In the genomic region with DNA sequence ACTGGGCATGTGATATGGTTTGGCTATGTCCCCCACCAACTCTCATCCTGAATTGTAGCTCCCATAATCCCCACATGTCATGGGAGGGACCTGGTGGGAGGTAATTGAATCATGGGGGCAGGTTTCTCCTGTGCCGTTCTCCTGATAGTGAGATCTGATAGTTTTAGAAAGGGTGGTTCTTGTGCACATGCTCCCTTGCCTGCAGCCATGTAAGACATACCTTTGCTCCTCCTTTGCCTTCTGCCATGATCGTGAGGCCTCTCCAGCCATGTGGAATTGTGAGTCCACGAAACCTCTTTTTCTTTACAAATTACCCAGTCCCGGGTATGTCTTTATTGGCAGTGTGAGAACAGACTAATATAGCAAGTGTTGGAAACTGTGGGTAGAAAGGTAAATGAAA, we compare ENCODE assay signal across 25 cellular contexts.
DNase-seq lines count a peak whose midpoint lies in the region; ATAC-seq, FAIRE-seq and TF ChIP-seq lines count a peak whose summit lies in the region.
"Had no signal": no experiment of that assay in that cellular context is flagged by ENCODE, and none has a peak within 500 bp of the region (broad histone marks: within the 10 kb centered on the region; RNA-seq: fewer than 3 reads in every experiment).

No MANE protein-coding gene starts in this region.

- peaks cover 0 to 4% of the 10 kb centered on the region in 2 experiments; a peak in 1 of 5 replicates for H3K27me3 ChIP-seq in HepG2 (ENCODE audit: control insufficient read depth in 1 of 2, insufficient read depth in 2 of 2, low read length in 2 of 2)
- H3K27me3 ChIP-seq in right lobe of liver, result no peaks in the 10 kb centered on the region
- no peaks in the 10 kb centered on the region for H3K27me3 ChIP-seq in K562 (ENCODE audit: control insufficient read depth in 2 of 2, insufficient read depth in 2 of 2, low read length in 2 of 2)
- H3K27me3 ChIP-seq in mesendoderm (ENCODE audit: insufficient read depth, low read length, poor library complexity), result no peaks in the 10 kb centered on the region
- no peaks in the 10 kb centered on the region for H3K27me3 ChIP-seq in heart left ventricle
- H3K27me3 ChIP-seq: BLaER1 treated with 17β-estradiol and CSF1 and Interleukin-3, amounts not matched to agents 10 nM and 100 nM had no signal

- H2AFZ ChIP-seq in HepG2 (ENCODE audit: low read length), result no peak overlapping the region
- no peak overlapping the region for H2AFZ ChIP-seq in K562 (ENCODE audit: low read depth, low read length)

- WGBS in HepG2 (ENCODE audit: low lambda C conversion rate), result 2% methylated on average over 3 of the region's 4 CpGs
- WGBS in right lobe of liver (ENCODE audit: insufficient coverage, low coverage, low lambda C conversion rate, missing lambda C conversion rate), result 78% methylated on average over 3 of the region's 4 CpGs
- WGBS in K562 (ENCODE audit: insufficient coverage, low coverage, missing lambda C conversion rate), result 2% methylated on average over 4 of the region's 4 CpGs
- no CpG with 5 or more reads among the region's 4 CpGs for WGBS in mesendoderm (ENCODE audit: extremely low coverage, insufficient coverage, low lambda C conversion rate)
- WGBS in heart left ventricle, 4 donors, result 93 to 96% (median 95%) methylated on average over 4 of the region's 4 CpGs

- no peaks in the 10 kb centered on the region for H4K20me1 ChIP-seq in HepG2 (ENCODE audit: insufficient read depth, low read length)
- no peaks in the 10 kb centered on the region for H4K20me1 ChIP-seq in K562 (replicated peaks; ENCODE audit: control insufficient read depth, insufficient read depth, low read length)
- H4K20me1 ChIP-seq: BLaER1 treated with 17β-estradiol and CSF1 and Interleukin-3, amounts not matched to agents 10 nM and 100 nM had no signal

- H3K4me2 ChIP-seq in HepG2 (ENCODE audit: low read depth, low read length) (no peak overlapping the region), K562 (ENCODE audit: insufficient read depth, low read length) (no peak overlapping the region), mesendoderm (ENCODE audit: low read length) (no peak overlapping the region)
- H3K4me2 ChIP-seq: A549 had no signal

- no peak overlapping the region for H2BK15ac ChIP-seq in mesendoderm (replicated peaks; ENCODE audit: low read depth)

- TF ChIP-seq EP300 in HepG2 (IDR thresholded peaks at IDR 0.05; ENCODE audit: low read depth in 2 of 2, low read length in 2 of 2) (no peak), HepG2 (CRISPR knock-in tag; IDR thresholded peaks at IDR 0.05; ENCODE audit: borderline replicate concordance) (no peak), K562 (IDR thresholded peaks at IDR 0.05; ENCODE audit: low read length) (no peak)

- TF ChIP-seq POLR2A in HepG2 (IDR thresholded peaks at IDR 0.05; ENCODE audit: insufficient read depth in 1 of 2, low read depth in 2 of 2, low read length in 2 of 2) (no peak), right lobe of liver (IDR thresholded peaks at IDR 0.05) (no peak), K562 (conservative IDR thresholded peaks at IDR 0.05) (no peak), heart left ventricle (IDR thresholded peaks at IDR 0.05) (no peak)

- H2BK120ac ChIP-seq in mesendoderm (ENCODE audit: low read depth, low read length), result no peak overlapping the region

- CTCF ChIA-PET in HepG2 (lab: Yijun Ruan, JAX; ENCODE audit: low intra/inter-chr PET ratio, low total read pairs), result no interaction called here
- CTCF ChIA-PET in K562 (lab: Yijun Ruan, JAX; ENCODE audit: low intra/inter-chr PET ratio), result no interaction called here

- POLR2A ChIA-PET in HepG2 (lab: Yijun Ruan, JAX) (no interaction called here), K562 (lab: Yijun Ruan, JAX) (no interaction called here)

- no peak overlapping the region for H3K23ac ChIP-seq in mesendoderm (ENCODE audit: low read length)

- H3K4ac ChIP-seq in mesendoderm (ENCODE audit: low read depth, low read length), result no peak overlapping the region

- H3K36me3 ChIP-seq in HepG2 (replicated peaks in 1 of 2; ENCODE audit: control insufficient read depth in 1 of 2, insufficient read depth in 2 of 2, low read length in 2 of 2) (no peaks in the 10 kb centered on the region), right lobe of liver (no peaks in the 10 kb centered on the region), K562 (ENCODE audit: control insufficient read depth, insufficient read depth, low read length) (no peaks in the 10 kb centered on the region), mesendoderm (ENCODE audit: control insufficient read depth, insufficient read depth, low read length) (no peaks in the 10 kb centered on the region), heart left ventricle (no peaks in the 10 kb centered on the region)
- H3K36me3 ChIP-seq: BLaER1 treated with 17β-estradiol and CSF1 and Interleukin-3, amounts not matched to agents 10 nM and 100 nM had no signal

- H3K4me1 ChIP-seq in HepG2 (ENCODE audit: insufficient read depth, low read length) (no peaks in the 10 kb centered on the region), right lobe of liver (no peaks in the 10 kb centered on the region), K562 (replicated peaks in 1 of 2; ENCODE audit: control insufficient read depth in 2 of 2, insufficient read depth in 2 of 2, low read length in 2 of 2) (no peaks in the 10 kb centered on the region), mesendoderm (ENCODE audit: control insufficient read depth, low read depth, low read length) (peaks cover 1% of the 10 kb centered on the region), heart left ventricle (peaks cover 0 to 9% (median 0%) of the 10 kb centered on the region in 12 donors)
- H3K4me1 ChIP-seq: A549 had no signal

- no peak overlapping the region for H3K18ac ChIP-seq in mesendoderm (ENCODE audit: low read length)

- TF ChIP-seq CTCF in HepG2 (CRISPR knock-in tag; IDR thresholded peaks at IDR 0.05) (no peak), right lobe of liver (IDR thresholded peaks at IDR 0.05) (no peak), K562 (IDR thresholded peaks at IDR 0.05 in 2 of 3, conservative IDR thresholded peaks at IDR 0.05 in 1 of 3; ENCODE audit: insufficient read depth in 2 of 3, low read depth in 1 of 3, low read length in 3 of 3) (no peak), heart left ventricle (IDR thresholded peaks at IDR 0.05) (no peak)

- no peak overlapping the region for H3K9ac ChIP-seq in HepG2 (ENCODE audit: insufficient read depth, low read depth, low read length)
- no peak overlapping the region for H3K9ac ChIP-seq in K562 (ENCODE audit: insufficient read depth in 1 of 2, low read depth in 2 of 2, low read length in 2 of 2)
- no peak overlapping the region for H3K9ac ChIP-seq in mesendoderm (ENCODE audit: low read length)
- H3K9ac ChIP-seq: BLaER1 treated with 17β-estradiol and CSF1 and Interleukin-3, amounts not matched to agents 10 nM and 100 nM had no signal

- H3K79me2 ChIP-seq in HepG2 (ENCODE audit: insufficient read depth, low read length) (no peaks in the 10 kb centered on the region), K562 (ENCODE audit: control insufficient read depth, insufficient read depth, low read length) (no peaks in the 10 kb centered on the region), mesendoderm (ENCODE audit: control insufficient read depth, insufficient read depth, low read length) (no peaks in the 10 kb centered on the region)

- H2AK5ac ChIP-seq in mesendoderm (ENCODE audit: low read length), result no peak overlapping the region

- no peak overlapping the region for H4K8ac ChIP-seq in mesendoderm (ENCODE audit: low read depth, low read length)

- H3K9me3 ChIP-seq in HepG2 (ENCODE audit: low read length) (peaks cover 11% of the 10 kb centered on the region; the same call in 1 of the 2 replicates), right lobe of liver (no peaks in the 10 kb centered on the region), K562 (replicated peaks; ENCODE audit: control insufficient read depth, insufficient read depth, low read depth, low read length) (no peaks in the 10 kb centered on the region), heart left ventricle (no peaks in the 10 kb centered on the region)
- H3K9me3 ChIP-seq: A549 had no signal

- H3K4me3 ChIP-seq in HepG2 (replicated peaks in 1 of 3; ENCODE audit: insufficient read depth in 1 of 3, low read depth in 2 of 3, low read length in 3 of 3) (no peak overlapping the region), right lobe of liver (no peak overlapping the region), K562 (no peak overlapping the region), mesendoderm (ENCODE audit: low read length) (no peak overlapping the region), heart left ventricle (no peak overlapping the region)
- H3K4me3 ChIP-seq: A549; BLaER1 treated with 17β-estradiol and CSF1 and Interleukin-3, amounts not matched to agents 10 nM and 100 nM; GM12878 had no signal

- no peak overlapping the region for H4K5ac ChIP-seq in mesendoderm (ENCODE audit: low read length)

- in situ Hi-C loops in HepG2 (cut with HindIII; ENCODE audit: extremely low pct_ligation_motif_present, low pct_unique_long_range_greater_than_20kb), result no loop called here
- in situ Hi-C loops in K562 (cut with MboI), result no loop called here

- FAIRE-seq in HepG2 (lab: Jason Lieb, UNC), result no peak
- FAIRE-seq in K562 (lab: Jason Lieb, UNC), result no peak
- FAIRE-seq: A549, GM12878, GM12892, GM18507 had no signal

- intact Hi-C loops in HepG2 (cut with micrococcal nuclease; ENCODE audit: unreplicated experiment) (no loop called here), right lobe of liver (cut with DNase I) (no loop called here), K562 (cut with micrococcal nuclease) (no loop called here), heart left ventricle (cut with DNase I) (loop anchor here in 1 of 10 donors (5.0 kb wide), 1 partner anchor 32 kb away; no protein-coding TSS in a partner anchor)

- TF ChIP-seq RAD21 in HepG2 (CRISPR knock-in tag; IDR thresholded peaks at IDR 0.05) (no peak), K562 (CRISPR knock-in tag; conservative IDR thresholded peaks at IDR 0.05 in 1 of 2, IDR thresholded peaks at IDR 0.05 in 1 of 2) (no peak)

- H3K27ac ChIP-seq in HepG2 (ENCODE audit: extremely low read length, insufficient read depth, low read length) (no peak overlapping the region), right lobe of liver (no peak overlapping the region), K562 (ENCODE audit: extremely low read depth, low read depth, low read length) (no peak overlapping the region), mesendoderm (ENCODE audit: low read depth, low read length) (no peak overlapping the region), heart left ventricle (no peak overlapping the region)
- H3K27ac ChIP-seq: 22Rv1, A549, C4-2B had no signal

- ATAC-seq in HepG2 (no peak), right lobe of liver (no peak), K562 (no peak), heart left ventricle (no peak)
- ATAC-seq: A549; CD8-positive, alpha-beta T cell; GM12878 had no signal

- H3K79me1 ChIP-seq in mesendoderm (ENCODE audit: low read length), result no peaks in the 10 kb centered on the region

- H2BK5ac ChIP-seq in mesendoderm (ENCODE audit: low read length), result no peak overlapping the region

- no peaks in the 10 kb centered on the region for H3K9me1 ChIP-seq in K562 (ENCODE audit: control insufficient read depth, insufficient read depth, low read length)

- H3K56ac ChIP-seq in mesendoderm (ENCODE audit: low read length), result no peak overlapping the region

- BruUV-seq in HepG2 (replicated peaks; lab: Mats Ljungman, UMichigan), result no TSS peak
- BruUV-seq in K562 (replicated peaks; lab: Mats Ljungman, UMichigan), result no TSS peak

- DNase-seq in HepG2 (ENCODE audit: low spot score) (no peak), right lobe of liver (no peak), K562 (ENCODE audit: extremely low read depth in 1 of 4, low spot score in 3 of 4) (no peak), mesendoderm (peak; percentile 13), NCI-H187 (lab: John Stamatoyannopoulos, UW) (no peak), heart left ventricle (no peak)
- no peak for DNase-seq in activated CD4-positive, alpha-beta T cell treated with anti-CD3 and anti-CD28 coated beads for 48 hours
- DNase-seq: AML-193; CD4-positive, alpha-beta T cell; CD8-positive, alpha-beta T cell; COR-L47; DMS 273 treated with DMSO at 0.1 percent for 48 hours; DMS153; DMS53; DMS79; DND-41; EL; GDM1 had no signal
